In genomic region chr1:16145030-16145987, GRCh38 we compare ENCODE assay signal across 8 cellular contexts. TPM values are rescaled to one million over a fixed set of nuclear protein-coding genes. Genes with fewer than 3 reads are reported as not detected.
DNase-seq lines count a peak whose midpoint lies in the region; ATAC-seq and TF ChIP-seq lines count a peak whose summit lies in the region.

No MANE protein-coding gene starts in this region.

- H3K27ac ChIP-seq in HUES48 (ENCODE audit: low read depth, low read length) (peak overlapping the region; percentile 93), stomach smooth muscle (ENCODE audit: low read length) (peak overlapping the region; percentile 75)
- H3K27ac ChIP-seq in CD8-positive, alpha-beta T cell (ENCODE audit: low read depth, low read length), result no peak overlapping the region

- H3K9me3 ChIP-seq in HUES48 (ENCODE audit: control insufficient read depth, insufficient read depth, low read length) (no peaks in the 10 kb centered on the region), iPS-18c (ENCODE audit: control insufficient read depth, insufficient read depth, low read length) (no peaks in the 10 kb centered on the region), stomach smooth muscle (ENCODE audit: control insufficient read depth in 2 of 2, low read length in 2 of 2) (no peaks in the 10 kb centered on the region)
- H3K9me3 ChIP-seq in CD8-positive, alpha-beta T cell (ENCODE audit: low read length), result no peaks in the 10 kb centered on the region

- ATAC-seq in HG02981 (IDR thresholded peaks at IDR 0.05; ENCODE audit: unreplicated experiment) (no peak), HG03457 (IDR thresholded peaks at IDR 0.05; ENCODE audit: unreplicated experiment) (no peak)
- no peak for ATAC-seq in CD8-positive, alpha-beta T cell

- peak; percentile 93 for DNase-seq in astrocyte of the hippocampus (ENCODE audit: low read depth, low spot score)
- DNase-seq in D341Med (ENCODE audit: low spot score), result no peak
- no peak for DNase-seq in CD8-positive, alpha-beta T cell

- H3K36me3 Mint-ChIP-seq in CD8-positive, alpha-beta T cell, result no peaks in the 10 kb centered on the region

- H3K4me1 ChIP-seq in HUES48 (ENCODE audit: control insufficient read depth, insufficient read depth, low read length) (peaks cover 46% of the 10 kb centered on the region), stomach smooth muscle (ENCODE audit: control insufficient read depth, insufficient read depth, low read length) (peaks cover 52% of the 10 kb centered on the region)
- peaks cover 3% of the 10 kb centered on the region for H3K4me1 ChIP-seq in CD8-positive, alpha-beta T cell (ENCODE audit: insufficient read depth, low read length)

- H3K4me3 Mint-ChIP-seq in CD8-positive, alpha-beta T cell, result no peak overlapping the region

- intact Hi-C loops in CD8-positive, alpha-beta T cell (cut with DNase I, micrococcal nuclease), result loop anchor here (5.0 to 10.0 kb wide), 2 partner anchors 37 to 1221 kb away; no protein-coding TSS in a partner anchor

- H3K9ac ChIP-seq in HUES48 (ENCODE audit: low read depth, low read length) (peak overlapping the region; percentile 44; the same call in 1 of the 2 replicates), stomach smooth muscle (ENCODE audit: low read length in 2 of 2) (peak overlapping the region; percentile 39 to 62)

- peaks cover 61% of the 10 kb centered on the region for H3K36me3 ChIP-seq in HUES48 (ENCODE audit: control insufficient read depth, insufficient read depth, low read length)
- H3K36me3 ChIP-seq in stomach smooth muscle (ENCODE audit: control insufficient read depth in 2 of 2, insufficient read depth in 2 of 2, low read length in 2 of 2), result peaks cover 2 to 8% of the 10 kb centered on the region in 2 donors
- no peaks in the 10 kb centered on the region for H3K36me3 ChIP-seq in CD8-positive, alpha-beta T cell (ENCODE audit: insufficient read depth, low read length)

- POLR2A ChIA-PET in CD8-positive, alpha-beta T cell (lab: Charles Lee), result interaction anchor here (1.0 kb wide), 1 partner anchor 9 kb away, joined by 4 read pairs; no protein-coding TSS in a partner anchor

- peak overlapping the region; percentile 35 for H3K4me3 ChIP-seq in HUES48 (ENCODE audit: low read depth, low read length)
- H3K4me3 ChIP-seq in iPS-18c (ENCODE audit: insufficient read depth, low read depth, low read length), result peak overlapping the region; percentile 10
- peak overlapping the region; percentile 54 to 71 for H3K4me3 ChIP-seq in stomach smooth muscle (ENCODE audit: low read length in 2 of 2)
- no peak overlapping the region for H3K4me3 ChIP-seq in CD8-positive, alpha-beta T cell (ENCODE audit: low read depth, low read length)

- H3K4me1 Mint-ChIP-seq in CD8-positive, alpha-beta T cell (ENCODE audit: low read depth), result no peaks in the 10 kb centered on the region

- no peaks in the 10 kb centered on the region for H3K9me3 Mint-ChIP-seq in CD8-positive, alpha-beta T cell

- CTCF ChIA-PET in CD8-positive, alpha-beta T cell (lab: Charles Lee), result interaction anchor here (1.9 kb wide), 1 partner anchor 63 kb away, joined by 4 read pairs; no protein-coding TSS in a partner anchor

- no peak overlapping the region for H3K27ac Mint-ChIP-seq in CD8-positive, alpha-beta T cell

- H3K27me3 ChIP-seq in HUES48 (ENCODE audit: control insufficient read depth, insufficient read depth, low read length) (no peaks in the 10 kb centered on the region), stomach smooth muscle (ENCODE audit: control insufficient read depth in 1 of 2, insufficient read depth in 2 of 2, low read length in 2 of 2) (no peaks in the 10 kb centered on the region)
- H3K27me3 ChIP-seq in CD8-positive, alpha-beta T cell (ENCODE audit: insufficient read depth, low read length), result no peaks in the 10 kb centered on the region

- H3K27me3 Mint-ChIP-seq in CD8-positive, alpha-beta T cell (ENCODE audit: low read depth), result peaks cover 5% of the 10 kb centered on the region

- TF ChIP-seq CTCF in CD8-positive, alpha-beta T cell (IDR thresholded peaks at IDR 0.05), result no peak

RNA-seq across cellular contexts. Expression of gene EPHA2, which starts 10.6 kb away (rescaled TPM):
- total RNA-seq in CD8-positive, alpha-beta T cell, result not detected
